ENCODE assay signal across 24 cellular contexts in the genomic region with DNA sequence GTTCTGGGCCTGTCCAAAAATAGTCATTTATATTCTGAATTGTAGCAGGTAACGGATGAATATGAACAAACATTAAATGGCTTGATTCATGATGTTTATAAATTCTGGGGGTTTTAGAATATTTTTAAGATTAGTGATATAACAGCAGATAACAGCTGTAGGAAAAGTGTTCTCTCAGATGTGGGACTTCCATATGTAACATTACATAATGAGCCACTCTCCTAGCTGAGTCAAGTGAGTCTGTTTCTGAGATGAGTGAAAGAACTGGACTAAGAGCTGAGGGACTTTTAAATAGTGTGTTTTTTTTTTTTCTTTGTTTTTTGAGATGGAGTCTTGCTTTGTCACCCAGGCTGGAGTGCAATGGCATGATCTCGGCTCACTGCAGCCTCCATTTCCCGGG.
"Had no signal": no experiment of that assay in that cellular context is flagged by ENCODE, and none has a peak within 500 bp of the region (broad histone marks: within the 10 kb centered on the region; RNA-seq: fewer than 3 reads in every experiment).

No MANE protein-coding gene starts in this region.

- H3K9me3 Mint-ChIP-seq: naive thymus-derived CD8-positive, alpha-beta T cell; nephron; neural crest cell; stimulated activated naive B cell treated with anti-CD40 and anti-IgM and Interleukin-4, amounts not matched to agents 10 μg/mL and 1 μg/mL and 100 μg/mL, for 72 hours; stimulated activated naive CD8-positive, alpha-beta T cell treated with anti-CD3 and anti-CD28 coated beads, Interleukin-15, Interleukin-2, amounts not matched to agents 100 ng/mL and 50 ng/mL, for 24 hours; type B pancreatic cell had no signal

- ATAC-seq: left colon; left lung; lower lobe of right lung; naive thymus-derived CD8-positive, alpha-beta T cell; pancreas; right cardiac atrium; sciatic nerve; stimulated activated naive B cell treated with anti-CD40 and anti-IgM and Interleukin-4, amounts not matched to agents 10 μg/mL and 1 μg/mL and 100 μg/mL, for 72 hours had no signal

- DNase-seq: hippocampal formation; kidney; left colon; left lung; lower lobe of right lung; mammary epithelial cell; mesenchymal stem cell; naive thymus-derived CD8-positive, alpha-beta T cell; nucleus accumbens; pancreas; posterior cingulate gyrus; retina; right cardiac atrium; stimulated activated CD4-positive, alpha-beta T cell treated with anti-CD3 and anti-CD28 coated beads, Interleukin-12 subunit alpha, Interleukin-12 subunit beta, amount 100 ng/mL, for 4 hours; stimulated activated CD4-positive, alpha-beta T cell treated with anti-CD3 and anti-CD28 coated beads, Interleukin-15, amount 100 ng/mL, for 24 hours; stimulated activated CD4-positive, alpha-beta T cell treated with anti-CD3 and anti-CD28 coated beads, Interleukin-2, amount 100 ng/mL, for 24 hours; stimulated activated CD4-positive, alpha-beta T cell treated with anti-CD3 and anti-CD28 coated beads, Interleukin-4, amount 100 ng/mL, for 1 hour; stimulated activated naive B cell treated with anti-CD40 and anti-IgM and Interleukin-4, amounts not matched to agents 10 μg/mL and 1 μg/mL and 100 μg/mL, for 72 hours; uterus had no signal

- H3K27me3 Mint-ChIP-seq: naive thymus-derived CD8-positive, alpha-beta T cell; stimulated activated naive B cell treated with anti-CD40 and anti-IgM and Interleukin-4, amounts not matched to agents 10 μg/mL and 1 μg/mL and 100 μg/mL, for 72 hours; stimulated activated naive CD8-positive, alpha-beta T cell treated with anti-CD3 and anti-CD28 coated beads, Interleukin-15, Interleukin-2, amounts not matched to agents 100 ng/mL and 50 ng/mL, for 24 hours; type B pancreatic cell had no signal

- H3K4me3 Mint-ChIP-seq: naive thymus-derived CD8-positive, alpha-beta T cell; nephron; neural crest cell; stimulated activated naive B cell treated with anti-CD40 and anti-IgM and Interleukin-4, amounts not matched to agents 10 μg/mL and 1 μg/mL and 100 μg/mL, for 72 hours; stimulated activated naive CD8-positive, alpha-beta T cell treated with anti-CD3 and anti-CD28 coated beads, Interleukin-15, Interleukin-2, amounts not matched to agents 100 ng/mL and 50 ng/mL, for 24 hours; type B pancreatic cell had no signal

- H3K27ac Mint-ChIP-seq: naive thymus-derived CD8-positive, alpha-beta T cell; nephron; stimulated activated naive B cell treated with anti-CD40 and anti-IgM and Interleukin-4, amounts not matched to agents 10 μg/mL and 1 μg/mL and 100 μg/mL, for 72 hours; stimulated activated naive CD8-positive, alpha-beta T cell treated with anti-CD3 and anti-CD28 coated beads, Interleukin-15, Interleukin-2, amounts not matched to agents 100 ng/mL and 50 ng/mL, for 24 hours; type B pancreatic cell had no signal
